In the genomic region with DNA sequence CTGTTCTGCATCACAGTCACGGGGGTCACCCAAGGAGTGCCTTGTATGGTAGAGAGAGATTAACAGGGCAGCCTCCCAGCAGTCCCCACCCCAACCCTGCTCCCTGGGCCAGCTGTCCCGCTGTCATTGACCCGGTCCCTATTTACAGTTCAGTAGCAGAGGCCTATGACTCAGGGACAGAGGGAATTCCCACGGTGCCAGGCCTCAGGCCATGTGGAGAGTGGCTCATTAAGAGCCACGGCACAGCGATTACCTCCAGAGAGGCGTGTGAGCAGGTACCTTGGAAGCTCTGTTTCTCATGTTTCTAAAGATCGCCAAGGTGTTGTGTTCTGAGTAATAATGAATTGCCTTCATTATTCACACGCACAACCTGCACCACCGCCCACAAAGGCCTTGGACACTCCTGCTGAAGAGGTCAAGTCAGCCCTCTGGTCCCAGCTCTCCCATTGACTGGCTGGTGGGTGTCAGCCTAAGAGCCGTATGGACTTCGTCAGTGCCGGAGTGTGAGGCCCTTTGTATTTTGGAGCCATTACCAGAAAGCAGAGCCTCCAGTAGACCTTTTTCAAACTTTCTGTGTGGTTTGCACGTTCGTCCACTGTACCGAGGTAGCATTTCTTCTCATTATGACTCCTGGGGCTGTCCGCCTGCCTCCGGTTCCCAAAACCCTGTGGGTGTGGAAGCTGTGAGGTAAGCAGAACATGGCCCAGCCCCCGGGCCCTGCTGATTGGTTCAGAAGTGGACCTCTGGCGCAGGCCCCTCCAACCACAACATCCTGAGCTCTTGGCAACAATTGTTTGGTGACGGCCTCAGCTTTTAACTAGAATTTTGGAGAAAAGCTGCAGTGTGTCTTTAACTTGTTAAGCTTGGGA, we compare ENCODE assay signal across 1 cellular context.
TF ChIP-seq lines count a peak whose summit lies in the region.

No MANE protein-coding gene starts in this region.

TF ChIP-seq in HepG2, 621 proteins besides CTCF, POLR2A, EP300 and RAD21 (continued from another document and continues in another):
- TF ChIP-seq, protein P1, sequence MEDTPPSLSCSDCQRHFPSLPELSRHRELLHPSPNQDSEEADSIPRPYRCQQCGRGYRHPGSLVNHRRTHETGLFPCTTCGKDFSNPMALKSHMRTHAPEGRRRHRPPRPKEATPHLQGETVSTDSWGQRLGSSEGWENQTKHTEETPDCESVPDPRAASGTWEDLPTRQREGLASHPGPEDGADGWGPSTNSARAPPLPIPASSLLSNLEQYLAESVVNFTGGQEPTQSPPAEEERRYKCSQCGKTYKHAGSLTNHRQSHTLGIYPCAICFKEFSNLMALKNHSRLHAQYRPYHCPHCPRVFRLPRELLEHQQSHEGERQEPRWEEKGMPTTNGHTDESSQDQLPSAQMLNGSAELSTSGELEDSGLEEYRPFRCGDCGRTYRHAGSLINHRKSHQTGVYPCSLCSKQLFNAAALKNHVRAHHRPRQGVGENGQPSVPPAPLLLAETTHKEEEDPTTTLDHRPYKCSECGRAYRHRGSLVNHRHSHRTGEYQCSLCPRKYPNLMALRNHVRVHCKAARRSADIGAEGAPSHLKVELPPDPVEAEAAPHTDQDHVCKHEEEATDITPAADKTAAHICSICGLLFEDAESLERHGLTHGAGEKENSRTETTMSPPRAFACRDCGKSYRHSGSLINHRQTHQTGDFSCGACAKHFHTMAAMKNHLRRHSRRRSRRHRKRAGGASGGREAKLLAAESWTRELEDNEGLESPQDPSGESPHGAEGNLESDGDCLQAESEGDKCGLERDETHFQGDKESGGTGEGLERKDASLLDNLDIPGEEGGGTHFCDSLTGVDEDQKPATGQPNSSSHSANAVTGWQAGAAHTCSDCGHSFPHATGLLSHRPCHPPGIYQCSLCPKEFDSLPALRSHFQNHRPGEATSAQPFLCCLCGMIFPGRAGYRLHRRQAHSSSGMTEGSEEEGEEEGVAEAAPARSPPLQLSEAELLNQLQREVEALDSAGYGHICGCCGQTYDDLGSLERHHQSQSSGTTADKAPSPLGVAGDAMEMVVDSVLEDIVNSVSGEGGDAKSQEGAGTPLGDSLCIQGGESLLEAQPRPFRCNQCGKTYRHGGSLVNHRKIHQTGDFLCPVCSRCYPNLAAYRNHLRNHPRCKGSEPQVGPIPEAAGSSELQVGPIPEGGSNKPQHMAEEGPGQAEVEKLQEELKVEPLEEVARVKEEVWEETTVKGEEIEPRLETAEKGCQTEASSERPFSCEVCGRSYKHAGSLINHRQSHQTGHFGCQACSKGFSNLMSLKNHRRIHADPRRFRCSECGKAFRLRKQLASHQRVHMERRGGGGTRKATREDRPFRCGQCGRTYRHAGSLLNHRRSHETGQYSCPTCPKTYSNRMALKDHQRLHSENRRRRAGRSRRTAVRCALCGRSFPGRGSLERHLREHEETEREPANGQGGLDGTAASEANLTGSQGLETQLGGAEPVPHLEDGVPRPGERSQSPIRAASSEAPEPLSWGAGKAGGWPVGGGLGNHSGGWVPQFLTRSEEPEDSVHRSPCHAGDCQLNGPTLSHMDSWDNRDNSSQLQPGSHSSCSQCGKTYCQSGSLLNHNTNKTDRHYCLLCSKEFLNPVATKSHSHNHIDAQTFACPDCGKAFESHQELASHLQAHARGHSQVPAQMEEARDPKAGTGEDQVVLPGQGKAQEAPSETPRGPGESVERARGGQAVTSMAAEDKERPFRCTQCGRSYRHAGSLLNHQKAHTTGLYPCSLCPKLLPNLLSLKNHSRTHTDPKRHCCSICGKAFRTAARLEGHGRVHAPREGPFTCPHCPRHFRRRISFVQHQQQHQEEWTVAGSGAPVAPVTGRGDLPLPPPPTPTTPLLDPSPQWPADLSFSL (CRISPR knock-in tag; IDR thresholded peaks at IDR 0.05), result no peak
- peak; percentile 77; the same call in 1 of the 2 replicates for TF ChIP-seq FOXC1 (CRISPR knock-in tag; IDR thresholded peaks at IDR 0.05; ENCODE audit: borderline replicate concordance)
- 0 out of 2 replicates have a peak, but pooled peaks have one; percentile 82 for TF ChIP-seq ZZZ3 (CRISPR knock-in tag; IDR thresholded peaks at IDR 0.05; ENCODE audit: borderline replicate concordance)
- TF ChIP-seq ZNF615 (CRISPR knock-in tag; IDR thresholded peaks at IDR 0.05; ENCODE audit: borderline replicate concordance), result no peak
- no peak for TF ChIP-seq ATF7 (IDR thresholded peaks at IDR 0.05)
- TF ChIP-seq ATF7 (CRISPR knock-in tag; IDR thresholded peaks at IDR 0.05), result 0 out of 2 replicates have a peak, but pooled peaks have one; percentile 32
- TF ChIP-seq, protein P2, sequence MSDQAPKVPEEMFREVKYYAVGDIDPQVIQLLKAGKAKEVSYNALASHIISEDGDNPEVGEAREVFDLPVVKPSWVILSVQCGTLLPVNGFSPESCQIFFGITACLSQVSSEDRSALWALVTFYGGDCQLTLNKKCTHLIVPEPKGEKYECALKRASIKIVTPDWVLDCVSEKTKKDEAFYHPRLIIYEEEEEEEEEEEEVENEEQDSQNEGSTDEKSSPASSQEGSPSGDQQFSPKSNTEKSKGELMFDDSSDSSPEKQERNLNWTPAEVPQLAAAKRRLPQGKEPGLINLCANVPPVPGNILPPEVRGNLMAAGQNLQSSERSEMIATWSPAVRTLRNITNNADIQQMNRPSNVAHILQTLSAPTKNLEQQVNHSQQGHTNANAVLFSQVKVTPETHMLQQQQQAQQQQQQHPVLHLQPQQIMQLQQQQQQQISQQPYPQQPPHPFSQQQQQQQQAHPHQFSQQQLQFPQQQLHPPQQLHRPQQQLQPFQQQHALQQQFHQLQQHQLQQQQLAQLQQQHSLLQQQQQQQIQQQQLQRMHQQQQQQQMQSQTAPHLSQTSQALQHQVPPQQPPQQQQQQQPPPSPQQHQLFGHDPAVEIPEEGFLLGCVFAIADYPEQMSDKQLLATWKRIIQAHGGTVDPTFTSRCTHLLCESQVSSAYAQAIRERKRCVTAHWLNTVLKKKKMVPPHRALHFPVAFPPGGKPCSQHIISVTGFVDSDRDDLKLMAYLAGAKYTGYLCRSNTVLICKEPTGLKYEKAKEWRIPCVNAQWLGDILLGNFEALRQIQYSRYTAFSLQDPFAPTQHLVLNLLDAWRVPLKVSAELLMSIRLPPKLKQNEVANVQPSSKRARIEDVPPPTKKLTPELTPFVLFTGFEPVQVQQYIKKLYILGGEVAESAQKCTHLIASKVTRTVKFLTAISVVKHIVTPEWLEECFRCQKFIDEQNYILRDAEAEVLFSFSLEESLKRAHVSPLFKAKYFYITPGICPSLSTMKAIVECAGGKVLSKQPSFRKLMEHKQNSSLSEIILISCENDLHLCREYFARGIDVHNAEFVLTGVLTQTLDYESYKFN (CRISPR knock-in tag; conservative IDR thresholded peaks at IDR 0.05), result peak; percentile 57
- TF ChIP-seq CBX2 (IDR thresholded peaks at IDR 0.05; ENCODE audit: low read depth, low read length), result no peak; the same call in 1 of the 2 replicates
- 0 out of 2 replicates have a peak, but pooled peaks have one; percentile 76 for TF ChIP-seq CBX2 (CRISPR knock-in tag; IDR thresholded peaks at IDR 0.05; ENCODE audit: low read depth)
- TF ChIP-seq ZNF552 (CRISPR knock-in tag; IDR thresholded peaks at IDR 0.05; ENCODE audit: borderline replicate concordance), result no peak
- TF ChIP-seq, protein P3, sequence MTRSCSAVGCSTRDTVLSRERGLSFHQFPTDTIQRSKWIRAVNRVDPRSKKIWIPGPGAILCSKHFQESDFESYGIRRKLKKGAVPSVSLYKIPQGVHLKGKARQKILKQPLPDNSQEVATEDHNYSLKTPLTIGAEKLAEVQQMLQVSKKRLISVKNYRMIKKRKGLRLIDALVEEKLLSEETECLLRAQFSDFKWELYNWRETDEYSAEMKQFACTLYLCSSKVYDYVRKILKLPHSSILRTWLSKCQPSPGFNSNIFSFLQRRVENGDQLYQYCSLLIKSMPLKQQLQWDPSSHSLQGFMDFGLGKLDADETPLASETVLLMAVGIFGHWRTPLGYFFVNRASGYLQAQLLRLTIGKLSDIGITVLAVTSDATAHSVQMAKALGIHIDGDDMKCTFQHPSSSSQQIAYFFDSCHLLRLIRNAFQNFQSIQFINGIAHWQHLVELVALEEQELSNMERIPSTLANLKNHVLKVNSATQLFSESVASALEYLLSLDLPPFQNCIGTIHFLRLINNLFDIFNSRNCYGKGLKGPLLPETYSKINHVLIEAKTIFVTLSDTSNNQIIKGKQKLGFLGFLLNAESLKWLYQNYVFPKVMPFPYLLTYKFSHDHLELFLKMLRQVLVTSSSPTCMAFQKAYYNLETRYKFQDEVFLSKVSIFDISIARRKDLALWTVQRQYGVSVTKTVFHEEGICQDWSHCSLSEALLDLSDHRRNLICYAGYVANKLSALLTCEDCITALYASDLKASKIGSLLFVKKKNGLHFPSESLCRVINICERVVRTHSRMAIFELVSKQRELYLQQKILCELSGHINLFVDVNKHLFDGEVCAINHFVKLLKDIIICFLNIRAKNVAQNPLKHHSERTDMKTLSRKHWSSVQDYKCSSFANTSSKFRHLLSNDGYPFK (CRISPR knock-in tag; IDR thresholded peaks at IDR 0.05; ENCODE audit: borderline replicate concordance), result peak; percentile 52; the same call in 1 of the 2 replicates
- TF ChIP-seq, protein P4, sequence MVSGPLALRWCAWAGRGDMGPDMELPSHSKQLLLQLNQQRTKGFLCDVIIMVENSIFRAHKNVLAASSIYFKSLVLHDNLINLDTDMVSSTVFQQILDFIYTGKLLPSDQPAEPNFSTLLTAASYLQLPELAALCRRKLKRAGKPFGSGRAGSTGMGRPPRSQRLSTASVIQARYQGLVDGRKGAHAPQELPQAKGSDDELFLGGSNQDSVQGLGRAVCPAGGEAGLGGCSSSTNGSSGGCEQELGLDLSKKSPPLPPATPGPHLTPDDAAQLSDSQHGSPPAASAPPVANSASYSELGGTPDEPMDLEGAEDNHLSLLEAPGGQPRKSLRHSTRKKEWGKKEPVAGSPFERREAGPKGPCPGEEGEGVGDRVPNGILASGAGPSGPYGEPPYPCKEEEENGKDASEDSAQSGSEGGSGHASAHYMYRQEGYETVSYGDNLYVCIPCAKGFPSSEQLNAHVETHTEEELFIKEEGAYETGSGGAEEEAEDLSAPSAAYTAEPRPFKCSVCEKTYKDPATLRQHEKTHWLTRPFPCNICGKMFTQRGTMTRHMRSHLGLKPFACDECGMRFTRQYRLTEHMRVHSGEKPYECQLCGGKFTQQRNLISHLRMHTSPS (CRISPR knock-in tag; IDR thresholded peaks at IDR 0.05; ENCODE audit: low read depth), result peak; percentile 69; the same call in 1 of the 2 replicates
- 0 out of 2 replicates have a peak, but pooled peaks have one; percentile 17 for TF ChIP-seq NR2F6 (IDR thresholded peaks at IDR 0.05)
- no peak for TF ChIP-seq NR2F6 (CRISPR knock-in tag; IDR thresholded peaks at IDR 0.05)
- TF ChIP-seq ZNF775 (CRISPR knock-in tag; IDR thresholded peaks at IDR 0.05; ENCODE audit: borderline replicate concordance), result peak; percentile 28; the same call in 1 of the 2 replicates
- peak; percentile 70 for TF ChIP-seq RXRB (CRISPR knock-in tag; IDR thresholded peaks at IDR 0.05; ENCODE audit: borderline replicate concordance)
- TF ChIP-seq BORCS8-MEF2B (CRISPR knock-in tag; IDR thresholded peaks at IDR 0.05), result 0 out of 2 replicates have a peak, but pooled peaks have one; percentile 42
- TF ChIP-seq HCFC1 (IDR thresholded peaks at IDR 0.05; ENCODE audit: low read depth, low read length), result no peak
- TF ChIP-seq ZNF572 (CRISPR knock-in tag; IDR thresholded peaks at IDR 0.05), result no peak
- TF ChIP-seq YEATS4 (CRISPR knock-in tag; IDR thresholded peaks at IDR 0.05; ENCODE audit: borderline replicate concordance), result peak; percentile 63
- 0 out of 2 replicates have a peak, but pooled peaks have one; percentile 32 for TF ChIP-seq MED1 (CRISPR knock-in tag; IDR thresholded peaks at IDR 0.05)
- TF ChIP-seq, protein P5, sequence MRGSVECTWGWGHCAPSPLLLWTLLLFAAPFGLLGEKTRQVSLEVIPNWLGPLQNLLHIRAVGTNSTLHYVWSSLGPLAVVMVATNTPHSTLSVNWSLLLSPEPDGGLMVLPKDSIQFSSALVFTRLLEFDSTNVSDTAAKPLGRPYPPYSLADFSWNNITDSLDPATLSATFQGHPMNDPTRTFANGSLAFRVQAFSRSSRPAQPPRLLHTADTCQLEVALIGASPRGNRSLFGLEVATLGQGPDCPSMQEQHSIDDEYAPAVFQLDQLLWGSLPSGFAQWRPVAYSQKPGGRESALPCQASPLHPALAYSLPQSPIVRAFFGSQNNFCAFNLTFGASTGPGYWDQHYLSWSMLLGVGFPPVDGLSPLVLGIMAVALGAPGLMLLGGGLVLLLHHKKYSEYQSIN (CRISPR knock-in tag; IDR thresholded peaks at IDR 0.05; ENCODE audit: borderline replicate concordance), result no peak
- TF ChIP-seq, protein P6, sequence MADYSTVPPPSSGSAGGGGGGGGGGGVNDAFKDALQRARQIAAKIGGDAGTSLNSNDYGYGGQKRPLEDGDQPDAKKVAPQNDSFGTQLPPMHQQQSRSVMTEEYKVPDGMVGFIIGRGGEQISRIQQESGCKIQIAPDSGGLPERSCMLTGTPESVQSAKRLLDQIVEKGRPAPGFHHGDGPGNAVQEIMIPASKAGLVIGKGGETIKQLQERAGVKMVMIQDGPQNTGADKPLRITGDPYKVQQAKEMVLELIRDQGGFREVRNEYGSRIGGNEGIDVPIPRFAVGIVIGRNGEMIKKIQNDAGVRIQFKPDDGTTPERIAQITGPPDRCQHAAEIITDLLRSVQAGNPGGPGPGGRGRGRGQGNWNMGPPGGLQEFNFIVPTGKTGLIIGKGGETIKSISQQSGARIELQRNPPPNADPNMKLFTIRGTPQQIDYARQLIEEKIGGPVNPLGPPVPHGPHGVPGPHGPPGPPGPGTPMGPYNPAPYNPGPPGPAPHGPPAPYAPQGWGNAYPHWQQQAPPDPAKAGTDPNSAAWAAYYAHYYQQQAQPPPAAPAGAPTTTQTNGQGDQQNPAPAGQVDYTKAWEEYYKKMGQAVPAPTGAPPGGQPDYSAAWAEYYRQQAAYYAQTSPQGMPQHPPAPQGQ (CRISPR knock-in tag; IDR thresholded peaks at IDR 0.05; ENCODE audit: borderline replicate concordance), result no peak
- TF ChIP-seq, protein P7, sequence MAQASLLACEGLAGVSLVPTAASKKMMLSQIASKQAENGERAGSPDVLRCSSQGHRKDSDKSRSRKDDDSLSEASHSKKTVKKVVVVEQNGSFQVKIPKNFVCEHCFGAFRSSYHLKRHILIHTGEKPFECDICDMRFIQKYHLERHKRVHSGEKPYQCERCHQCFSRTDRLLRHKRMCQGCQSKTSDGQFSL (CRISPR knock-in tag; IDR thresholded peaks at IDR 0.05), result no peak
- peak; percentile 62; the same call in 1 of the 2 replicates for TF ChIP-seq ZNF292 (CRISPR knock-in tag; IDR thresholded peaks at IDR 0.05; ENCODE audit: borderline replicate concordance, low read depth)
